Comparison of ENCODE assay signal across 23 cellular contexts in the genomic region with DNA sequence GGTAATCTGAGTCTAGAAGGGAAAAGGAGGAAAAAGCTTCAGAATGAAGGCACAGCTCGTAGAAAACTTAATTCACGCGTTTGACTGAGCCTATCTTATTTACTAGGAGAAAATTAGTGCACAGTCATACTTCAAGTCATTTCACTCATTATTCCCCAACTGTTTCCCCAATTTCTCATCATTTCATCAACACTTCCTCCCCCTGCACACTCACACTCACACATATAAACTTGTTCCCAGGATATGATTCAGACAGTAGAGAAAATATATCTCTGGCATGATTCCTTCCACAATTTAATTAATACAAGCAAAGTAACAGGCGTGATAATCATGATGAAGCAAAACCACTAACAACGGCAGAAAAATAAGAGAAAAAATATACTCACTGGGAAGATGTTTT.
"Had no signal": no experiment of that assay in that cellular context is flagged by ENCODE, and none has a peak within 500 bp of the region (broad histone marks: within the 10 kb centered on the region; RNA-seq: fewer than 3 reads in every experiment).

No MANE protein-coding gene starts in this region.

- H3K4me3 ChIP-seq: adrenal gland, ascending aorta, colonic mucosa, left ventricle myocardium inferior, ovary, psoas muscle, right atrium auricular region, thoracic aorta had no signal

- H3K36me3 ChIP-seq: adrenal gland, ascending aorta, brain microvascular endothelial cell, colonic mucosa, left ventricle myocardium inferior, ovary, right atrium auricular region, thoracic aorta had no signal

- H3K27ac ChIP-seq: adrenal gland, ascending aorta, brain microvascular endothelial cell, colonic mucosa, left ventricle myocardium inferior, ovary, psoas muscle, right atrium auricular region, thoracic aorta, VCaP had no signal

- H3K9me3 ChIP-seq: adrenal gland, ascending aorta, colonic mucosa, left ventricle myocardium inferior, ovary, psoas muscle, right atrium auricular region, thoracic aorta had no signal

- DNase-seq: activated CD4-positive, alpha-beta memory T cell treated with anti-CD3 and anti-CD28 coated beads, Interleukin-2, amount 10 ng/mL, durations not matched to agents 7 days and 5 days; activated CD4-positive, alpha-beta T cell treated with anti-CD3 and anti-CD28 coated beads, Interleukin-2, amount 10 ng/mL, durations not matched to agents 24 days and 14 days; activated effector memory CD4-positive, alpha-beta T cell treated with anti-CD3 and anti-CD28 coated beads, Interleukin-2, amount 50 U/mL, for 16 hours; activated T-cell treated with anti-CD3 and anti-CD28 coated beads for 4 hours; adrenal gland; brain microvascular endothelial cell; colonic mucosa; erythroblast; foreskin melanocyte; hypothalamus; left ventricle myocardium inferior; natural killer cell; ovary; psoas muscle; stimulated activated CD4-positive, alpha-beta T cell treated with anti-CD3 and anti-CD28 coated beads, Interleukin-4, amount 100 ng/mL, for 24 hours; stimulated activated naive CD4-positive, alpha-beta T cell treated with Interleukin-2 at 50 U/mL for 16 hours; T-helper 17 cell had no signal

- H3K4me1 ChIP-seq: adrenal gland, ascending aorta, colonic mucosa, psoas muscle had no signal

- ATAC-seq: activated CD4-positive, CD25-positive, alpha-beta regulatory T cell treated with anti-CD3 and anti-CD28 coated beads, Interleukin-2, amount 50 U/mL, for 24 hours; activated naive CD4-positive, alpha-beta T cell treated with anti-CD3 and anti-CD28 coated beads, Interleukin-2, amount 50 U/mL, for 72 hours; natural killer cell; psoas muscle; T-helper 17 cell had no signal

- H3K27me3 ChIP-seq: adrenal gland, ascending aorta, brain microvascular endothelial cell, colonic mucosa, ovary, right atrium auricular region had no signal
